Comparison of ENCODE assay signal across 20 cellular contexts in the genomic region with DNA sequence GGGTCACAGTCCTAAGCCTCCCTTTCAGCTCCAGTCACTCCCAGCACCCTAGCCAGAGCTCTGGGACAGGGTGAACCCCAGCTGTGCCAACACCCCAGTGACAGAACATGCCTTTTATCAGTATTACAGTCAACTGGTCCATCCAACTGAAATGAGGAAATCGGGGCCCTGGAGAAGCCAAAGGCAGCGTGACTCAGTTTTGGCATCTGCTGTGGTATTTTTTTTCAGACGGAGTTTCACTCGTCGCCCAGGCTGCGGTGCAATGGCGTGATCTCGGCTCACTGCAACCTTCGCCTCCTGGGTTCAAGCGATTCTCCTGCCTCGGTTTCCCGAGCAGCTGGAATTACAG.
A peak's percentile ranks its signal among the peaks of the same experiment; 100 is the strongest.
DNase-seq lines count a peak whose midpoint lies in the region; ATAC-seq and TF ChIP-seq lines count a peak whose summit lies in the region.
"Had no signal": no experiment of that assay in that cellular context is flagged by ENCODE, and none has a peak within 500 bp of the region (broad histone marks: within the 10 kb centered on the region; RNA-seq: fewer than 3 reads in every experiment).

No MANE protein-coding gene starts in this region.

- peak; percentile 49 for TF ChIP-seq POLR2A in erythroblast (IDR thresholded peaks at IDR 0.05; ENCODE audit: low read length)

- ATAC-seq in HG03432 (IDR thresholded peaks at IDR 0.05; ENCODE audit: unreplicated experiment), result no peak

- peak overlapping the region; percentile 26 for H3K27ac ChIP-seq in substantia nigra (ENCODE audit: low read depth, low read length, poor library complexity, severe bottlenecking)
- H3K27ac ChIP-seq: neutrophil had no signal

- DNase-seq in MV-4-11 (lab: John Stamatoyannopoulos, UW) (peak; percentile 92), SIG-M5 treated with dmso at 0.1 percent for 504 hours (lab: John Stamatoyannopoulos, UW; ENCODE audit: unreplicated experiment) (peak; percentile 81), erythroblast (lab: John Stamatoyannopoulos, UW) (peak; percentile 66 to 82), substantia nigra (lab: John Stamatoyannopoulos, UW) (no peak), cerebellar nuclear complex (lab: John Stamatoyannopoulos, UW) (no peak), superior temporal gyrus (ENCODE audit: extremely low spot score) (no peak)
- DNase-seq in stimulated activated CD4-positive, alpha-beta T cell treated with anti-CD3 and anti-CD28 coated beads, Interleukin-4, amount 100 ng/mL, for 24 hours, result no peak
- DNase-seq: activated CD4-positive, alpha-beta T cell treated with anti-CD3 and anti-CD28 coated beads for 1 hour; activated CD8-positive, alpha-beta memory T cell treated with anti-CD3 and anti-CD28 coated beads, Interleukin-2, amount 50 U/mL, for 48 hours; activated naive CD4-positive, alpha-beta T cell; BE2C; H9; head of caudate nucleus; NCI-H2029 treated with DMSO at 0.1 percent for 48 hours; RPMI8226; stimulated activated CD4-positive, alpha-beta T cell treated with anti-CD3 and anti-CD28 coated beads, Interleukin-4, amount 100 ng/mL, for 1 hour; T-helper 1 cell; transverse colon had no signal

Comparison
In these comparisons a context has a peak if more than half of its experiments do, and no peak if none do; other contexts are left out.
1. DNase-seq: peak in MV-4-11 (single experiment), SIG-M5 treated with dmso at 0.1 percent for 504 hours (single experiment) and erythroblast (2 of 2); none in substantia nigra (0 of 49), stimulated activated CD4-positive, alpha-beta T cell treated with anti-CD3 and anti-CD28 coated beads, Interleukin-4, amount 100 ng/mL, for 24 hours (single experiment), cerebellar nuclear complex (0 of 2) and superior temporal gyrus (single experiment).